In genomic region chr7:106405697-106406141, GRCh38 we compare ENCODE assay signal across 1 cellular context.
TF ChIP-seq lines count a peak whose summit lies in the region.

No MANE protein-coding gene starts in this region.

TF ChIP-seq in GM23338, 12 proteins besides CTCF, POLR2A, EP300 and RAD21 (continued from another document):
- TF ChIP-seq, protein P1, sequence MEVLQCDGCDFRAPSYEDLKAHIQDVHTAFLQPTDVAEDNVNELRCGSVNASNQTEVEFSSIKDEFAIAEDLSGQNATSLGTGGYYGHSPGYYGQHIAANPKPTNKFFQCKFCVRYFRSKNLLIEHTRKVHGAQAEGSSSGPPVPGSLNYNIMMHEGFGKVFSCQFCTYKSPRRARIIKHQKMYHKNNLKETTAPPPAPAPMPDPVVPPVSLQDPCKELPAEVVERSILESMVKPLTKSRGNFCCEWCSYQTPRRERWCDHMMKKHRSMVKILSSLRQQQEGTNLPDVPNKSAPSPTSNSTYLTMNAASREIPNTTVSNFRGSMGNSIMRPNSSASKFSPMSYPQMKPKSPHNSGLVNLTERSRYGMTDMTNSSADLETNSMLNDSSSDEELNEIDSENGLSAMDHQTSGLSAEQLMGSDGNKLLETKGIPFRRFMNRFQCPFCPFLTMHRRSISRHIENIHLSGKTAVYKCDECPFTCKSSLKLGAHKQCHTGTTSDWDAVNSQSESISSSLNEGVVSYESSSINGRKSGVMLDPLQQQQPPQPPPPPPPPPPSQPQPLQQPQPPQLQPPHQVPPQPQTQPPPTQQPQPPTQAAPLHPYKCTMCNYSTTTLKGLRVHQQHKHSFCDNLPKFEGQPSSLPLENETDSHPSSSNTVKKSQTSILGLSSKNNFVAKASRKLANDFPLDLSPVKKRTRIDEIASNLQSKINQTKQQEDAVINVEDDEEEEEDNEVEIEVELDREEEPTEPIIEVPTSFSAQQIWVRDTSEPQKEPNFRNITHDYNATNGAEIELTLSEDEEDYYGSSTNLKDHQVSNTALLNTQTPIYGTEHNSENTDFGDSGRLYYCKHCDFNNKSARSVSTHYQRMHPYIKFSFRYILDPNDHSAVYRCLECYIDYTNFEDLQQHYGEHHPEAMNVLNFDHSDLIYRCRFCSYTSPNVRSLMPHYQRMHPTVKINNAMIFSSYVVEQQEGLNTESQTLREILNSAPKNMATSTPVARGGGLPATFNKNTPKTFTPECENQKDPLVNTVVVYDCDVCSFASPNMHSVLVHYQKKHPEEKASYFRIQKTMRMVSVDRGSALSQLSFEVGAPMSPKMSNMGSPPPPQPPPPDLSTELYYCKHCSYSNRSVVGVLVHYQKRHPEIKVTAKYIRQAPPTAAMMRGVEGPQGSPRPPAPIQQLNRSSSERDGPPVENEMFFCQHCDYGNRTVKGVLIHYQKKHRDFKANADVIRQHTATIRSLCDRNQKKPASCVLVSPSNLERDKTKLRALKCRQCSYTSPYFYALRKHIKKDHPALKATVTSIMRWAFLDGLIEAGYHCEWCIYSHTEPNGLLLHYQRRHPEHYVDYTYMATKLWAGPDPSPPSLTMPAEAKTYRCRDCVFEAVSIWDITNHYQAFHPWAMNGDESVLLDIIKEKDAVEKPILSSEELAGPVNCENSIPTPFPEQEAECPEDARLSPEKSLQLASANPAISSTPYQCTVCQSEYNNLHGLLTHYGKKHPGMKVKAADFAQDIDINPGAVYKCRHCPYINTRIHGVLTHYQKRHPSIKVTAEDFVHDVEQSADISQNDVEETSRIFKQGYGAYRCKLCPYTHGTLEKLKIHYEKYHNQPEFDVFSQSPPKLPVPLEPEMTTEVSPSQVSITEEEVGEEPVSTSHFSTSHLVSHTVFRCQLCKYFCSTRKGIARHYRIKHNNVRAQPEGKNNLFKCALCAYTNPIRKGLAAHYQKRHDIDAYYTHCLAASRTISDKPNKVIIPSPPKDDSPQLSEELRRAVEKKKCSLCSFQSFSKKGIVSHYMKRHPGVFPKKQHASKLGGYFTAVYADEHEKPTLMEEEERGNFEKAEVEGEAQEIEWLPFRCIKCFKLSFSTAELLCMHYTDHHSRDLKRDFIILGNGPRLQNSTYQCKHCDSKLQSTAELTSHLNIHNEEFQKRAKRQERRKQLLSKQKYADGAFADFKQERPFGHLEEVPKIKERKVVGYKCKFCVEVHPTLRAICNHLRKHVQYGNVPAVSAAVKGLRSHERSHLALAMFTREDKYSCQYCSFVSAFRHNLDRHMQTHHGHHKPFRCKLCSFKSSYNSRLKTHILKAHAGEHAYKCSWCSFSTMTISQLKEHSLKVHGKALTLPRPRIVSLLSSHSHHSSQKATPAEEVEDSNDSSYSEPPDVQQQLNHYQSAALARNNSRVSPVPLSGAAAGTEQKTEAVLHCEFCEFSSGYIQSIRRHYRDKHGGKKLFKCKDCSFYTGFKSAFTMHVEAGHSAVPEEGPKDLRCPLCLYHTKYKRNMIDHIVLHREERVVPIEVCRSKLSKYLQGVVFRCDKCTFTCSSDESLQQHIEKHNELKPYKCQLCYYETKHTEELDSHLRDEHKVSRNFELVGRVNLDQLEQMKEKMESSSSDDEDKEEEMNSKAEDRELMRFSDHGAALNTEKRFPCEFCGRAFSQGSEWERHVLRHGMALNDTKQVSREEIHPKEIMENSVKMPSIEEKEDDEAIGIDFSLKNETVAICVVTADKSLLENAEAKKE (CRISPR knock-in tag; IDR thresholded peaks at IDR 0.05): no peak
- TF ChIP-seq EZH2 (IDR thresholded peaks at IDR 0.05; ENCODE audit: low read depth, unreplicated experiment): no peak
- TF ChIP-seq, protein P2, sequence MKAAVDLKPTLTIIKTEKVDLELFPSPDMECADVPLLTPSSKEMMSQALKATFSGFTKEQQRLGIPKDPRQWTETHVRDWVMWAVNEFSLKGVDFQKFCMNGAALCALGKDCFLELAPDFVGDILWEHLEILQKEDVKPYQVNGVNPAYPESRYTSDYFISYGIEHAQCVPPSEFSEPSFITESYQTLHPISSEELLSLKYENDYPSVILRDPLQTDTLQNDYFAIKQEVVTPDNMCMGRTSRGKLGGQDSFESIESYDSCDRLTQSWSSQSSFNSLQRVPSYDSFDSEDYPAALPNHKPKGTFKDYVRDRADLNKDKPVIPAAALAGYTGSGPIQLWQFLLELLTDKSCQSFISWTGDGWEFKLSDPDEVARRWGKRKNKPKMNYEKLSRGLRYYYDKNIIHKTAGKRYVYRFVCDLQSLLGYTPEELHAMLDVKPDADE (IDR thresholded peaks at IDR 0.05): no peak
- TF ChIP-seq NANOG (IDR thresholded peaks at IDR 0.05; ENCODE audit: borderline replicate concordance): no peak
- TF ChIP-seq CREB1 (CRISPR knock-in tag; IDR thresholded peaks at IDR 0.05; ENCODE audit: low read depth): no peak
- no peak for TF ChIP-seq POLR2AphosphoS5 (IDR thresholded peaks at IDR 0.05; ENCODE audit: low read depth)
